21 cellular contexts compared by ENCODE assay signal in the genomic region with DNA sequence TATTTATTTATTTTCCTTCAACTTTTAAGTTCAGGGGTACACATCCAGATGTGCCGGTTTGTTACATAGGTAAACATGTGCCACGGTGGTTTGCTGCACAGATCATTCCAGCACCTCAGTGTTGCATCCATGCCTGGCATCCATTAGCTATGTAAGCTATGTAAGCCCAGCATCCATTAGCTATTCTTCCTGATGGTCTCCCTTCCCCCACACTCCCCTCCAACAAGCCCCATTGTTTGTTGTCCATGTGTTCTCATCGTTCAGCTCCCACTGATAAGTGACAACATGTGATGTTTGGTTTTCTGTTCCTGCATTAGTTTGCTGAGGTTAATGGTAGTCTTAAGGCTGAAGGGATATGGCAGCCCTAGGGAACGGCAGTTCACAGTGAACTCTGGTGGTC.
"Had no signal": no experiment of that assay in that cellular context is flagged by ENCODE, and none has a peak within 500 bp of the region (broad histone marks: within the 10 kb centered on the region; RNA-seq: fewer than 3 reads in every experiment).

No MANE protein-coding gene starts in this region.

- H3K4me1 Mint-ChIP-seq: activated CD4-positive, alpha-beta T cell treated with anti-CD3 and anti-CD28 coated beads, Interleukin-2, amount 10 ng/mL, durations not matched to agents 24 days and 14 days; stimulated activated memory B cell treated with anti-CD40 and anti-IgM and Interleukin-4, amounts not matched to agents 10 μg/mL and 1 μg/mL and 100 μg/mL, for 72 hours had no signal

- H3K27me3 Mint-ChIP-seq: activated CD4-positive, alpha-beta T cell treated with anti-CD3 and anti-CD28 coated beads, Interleukin-2, amount 10 ng/mL, durations not matched to agents 24 days and 14 days; stimulated activated memory B cell treated with anti-CD40 and anti-IgM and Interleukin-4, amounts not matched to agents 10 μg/mL and 1 μg/mL and 100 μg/mL, for 72 hours had no signal

- H3K9me3 Mint-ChIP-seq: activated CD4-positive, alpha-beta T cell treated with anti-CD3 and anti-CD28 coated beads, Interleukin-2, amount 10 ng/mL, durations not matched to agents 24 days and 14 days had no signal

- H3K4me3 Mint-ChIP-seq: activated CD4-positive, alpha-beta T cell treated with anti-CD3 and anti-CD28 coated beads, Interleukin-2, amount 10 ng/mL, durations not matched to agents 24 days and 14 days; activated CD8-positive, alpha-beta T cell treated with anti-CD3 and anti-CD28 coated beads, Interleukin-2, amount 10 ng/mL, durations not matched to agents 7 days and 5 days; nephron progenitor cell; stimulated activated memory B cell treated with anti-CD40 and anti-IgM and Interleukin-4, amounts not matched to agents 10 μg/mL and 1 μg/mL and 100 μg/mL, for 72 hours had no signal

- H3K4me3 ChIP-seq: body of pancreas, coronary artery, ovary, thyroid gland, vagina had no signal

- H3K4me1 ChIP-seq: body of pancreas, thyroid gland, vagina had no signal

- H3K36me3 Mint-ChIP-seq: activated naive CD4-positive, alpha-beta T cell treated with anti-CD3 and anti-CD28 coated beads, Interleukin-2, amount 50 U/mL, for 72 hours; stimulated activated memory B cell treated with anti-CD40 and anti-IgM and Interleukin-4, amounts not matched to agents 10 μg/mL and 1 μg/mL and 100 μg/mL, for 72 hours had no signal

- H3K27ac ChIP-seq: body of pancreas, coronary artery, ovary, thyroid gland, vagina had no signal

- DNase-seq: activated CD4-positive, alpha-beta T cell treated with anti-CD3 and anti-CD28 coated beads, Interleukin-2, amount 10 ng/mL, durations not matched to agents 24 days and 14 days; activated CD4-positive, CD25-positive, alpha-beta regulatory T cell; activated CD8-positive, alpha-beta memory T cell treated with anti-CD3 and anti-CD28 coated beads, Interleukin-2, amount 50 U/mL, for 4 hours; activated CD8-positive, alpha-beta T cell treated with anti-CD3 and anti-CD28 coated beads, Interleukin-2, amount 10 ng/mL, durations not matched to agents 7 days and 5 days; activated effector memory CD4-positive, alpha-beta T cell treated with anti-CD3 and anti-CD28 coated beads, Interleukin-2, amount 50 U/mL, for 16 hours; activated T-cell treated with anti-CD3 and anti-CD28 coated beads, Interleukin-2, amount 50 U/mL, for 48 hours; body of pancreas; caudate nucleus; nephron progenitor cell; ovary; T-helper 2 cell; thyroid gland had no signal

- ATAC-seq: activated CD8-positive, alpha-beta T cell treated with anti-CD3 and anti-CD28 coated beads, Interleukin-2, amount 10 ng/mL, durations not matched to agents 7 days and 5 days; activated naive CD4-positive, alpha-beta T cell treated with anti-CD3 and anti-CD28 coated beads, Interleukin-2, amount 50 U/mL, for 72 hours; body of pancreas; esophagus mucosa; left lobe of liver; sciatic nerve; stimulated activated memory B cell treated with anti-CD40 and anti-IgM and Interleukin-4, amounts not matched to agents 10 μg/mL and 1 μg/mL and 100 μg/mL, for 72 hours had no signal

- H3K9me3 ChIP-seq: body of pancreas, ovary, thyroid gland, vagina had no signal

- FAIRE-seq: keratinocyte, TTC549 had no signal

- H3K27me3 ChIP-seq: body of pancreas, ovary, thyroid gland, vagina had no signal

- H3K36me3 ChIP-seq: ovary, thyroid gland, vagina had no signal

- H3K27ac Mint-ChIP-seq: activated CD4-positive, alpha-beta T cell treated with anti-CD3 and anti-CD28 coated beads, Interleukin-2, amount 10 ng/mL, durations not matched to agents 24 days and 14 days; activated CD8-positive, alpha-beta T cell treated with anti-CD3 and anti-CD28 coated beads, Interleukin-2, amount 10 ng/mL, durations not matched to agents 7 days and 5 days; activated naive CD4-positive, alpha-beta T cell treated with anti-CD3 and anti-CD28 coated beads, Interleukin-2, amount 50 U/mL, for 72 hours; nephron progenitor cell; stimulated activated memory B cell treated with anti-CD40 and anti-IgM and Interleukin-4, amounts not matched to agents 10 μg/mL and 1 μg/mL and 100 μg/mL, for 72 hours had no signal
